Comparison of ENCODE assay signal across 1 cellular context in genomic region chr10:24716295-24716694, GRCh38.
TF ChIP-seq lines count a peak whose summit lies in the region.

No MANE protein-coding gene starts in this region.

TF ChIP-seq in GM23338, 12 proteins besides CTCF, POLR2A, EP300 and RAD21 (continued from another document):
- TF ChIP-seq, protein P1, sequence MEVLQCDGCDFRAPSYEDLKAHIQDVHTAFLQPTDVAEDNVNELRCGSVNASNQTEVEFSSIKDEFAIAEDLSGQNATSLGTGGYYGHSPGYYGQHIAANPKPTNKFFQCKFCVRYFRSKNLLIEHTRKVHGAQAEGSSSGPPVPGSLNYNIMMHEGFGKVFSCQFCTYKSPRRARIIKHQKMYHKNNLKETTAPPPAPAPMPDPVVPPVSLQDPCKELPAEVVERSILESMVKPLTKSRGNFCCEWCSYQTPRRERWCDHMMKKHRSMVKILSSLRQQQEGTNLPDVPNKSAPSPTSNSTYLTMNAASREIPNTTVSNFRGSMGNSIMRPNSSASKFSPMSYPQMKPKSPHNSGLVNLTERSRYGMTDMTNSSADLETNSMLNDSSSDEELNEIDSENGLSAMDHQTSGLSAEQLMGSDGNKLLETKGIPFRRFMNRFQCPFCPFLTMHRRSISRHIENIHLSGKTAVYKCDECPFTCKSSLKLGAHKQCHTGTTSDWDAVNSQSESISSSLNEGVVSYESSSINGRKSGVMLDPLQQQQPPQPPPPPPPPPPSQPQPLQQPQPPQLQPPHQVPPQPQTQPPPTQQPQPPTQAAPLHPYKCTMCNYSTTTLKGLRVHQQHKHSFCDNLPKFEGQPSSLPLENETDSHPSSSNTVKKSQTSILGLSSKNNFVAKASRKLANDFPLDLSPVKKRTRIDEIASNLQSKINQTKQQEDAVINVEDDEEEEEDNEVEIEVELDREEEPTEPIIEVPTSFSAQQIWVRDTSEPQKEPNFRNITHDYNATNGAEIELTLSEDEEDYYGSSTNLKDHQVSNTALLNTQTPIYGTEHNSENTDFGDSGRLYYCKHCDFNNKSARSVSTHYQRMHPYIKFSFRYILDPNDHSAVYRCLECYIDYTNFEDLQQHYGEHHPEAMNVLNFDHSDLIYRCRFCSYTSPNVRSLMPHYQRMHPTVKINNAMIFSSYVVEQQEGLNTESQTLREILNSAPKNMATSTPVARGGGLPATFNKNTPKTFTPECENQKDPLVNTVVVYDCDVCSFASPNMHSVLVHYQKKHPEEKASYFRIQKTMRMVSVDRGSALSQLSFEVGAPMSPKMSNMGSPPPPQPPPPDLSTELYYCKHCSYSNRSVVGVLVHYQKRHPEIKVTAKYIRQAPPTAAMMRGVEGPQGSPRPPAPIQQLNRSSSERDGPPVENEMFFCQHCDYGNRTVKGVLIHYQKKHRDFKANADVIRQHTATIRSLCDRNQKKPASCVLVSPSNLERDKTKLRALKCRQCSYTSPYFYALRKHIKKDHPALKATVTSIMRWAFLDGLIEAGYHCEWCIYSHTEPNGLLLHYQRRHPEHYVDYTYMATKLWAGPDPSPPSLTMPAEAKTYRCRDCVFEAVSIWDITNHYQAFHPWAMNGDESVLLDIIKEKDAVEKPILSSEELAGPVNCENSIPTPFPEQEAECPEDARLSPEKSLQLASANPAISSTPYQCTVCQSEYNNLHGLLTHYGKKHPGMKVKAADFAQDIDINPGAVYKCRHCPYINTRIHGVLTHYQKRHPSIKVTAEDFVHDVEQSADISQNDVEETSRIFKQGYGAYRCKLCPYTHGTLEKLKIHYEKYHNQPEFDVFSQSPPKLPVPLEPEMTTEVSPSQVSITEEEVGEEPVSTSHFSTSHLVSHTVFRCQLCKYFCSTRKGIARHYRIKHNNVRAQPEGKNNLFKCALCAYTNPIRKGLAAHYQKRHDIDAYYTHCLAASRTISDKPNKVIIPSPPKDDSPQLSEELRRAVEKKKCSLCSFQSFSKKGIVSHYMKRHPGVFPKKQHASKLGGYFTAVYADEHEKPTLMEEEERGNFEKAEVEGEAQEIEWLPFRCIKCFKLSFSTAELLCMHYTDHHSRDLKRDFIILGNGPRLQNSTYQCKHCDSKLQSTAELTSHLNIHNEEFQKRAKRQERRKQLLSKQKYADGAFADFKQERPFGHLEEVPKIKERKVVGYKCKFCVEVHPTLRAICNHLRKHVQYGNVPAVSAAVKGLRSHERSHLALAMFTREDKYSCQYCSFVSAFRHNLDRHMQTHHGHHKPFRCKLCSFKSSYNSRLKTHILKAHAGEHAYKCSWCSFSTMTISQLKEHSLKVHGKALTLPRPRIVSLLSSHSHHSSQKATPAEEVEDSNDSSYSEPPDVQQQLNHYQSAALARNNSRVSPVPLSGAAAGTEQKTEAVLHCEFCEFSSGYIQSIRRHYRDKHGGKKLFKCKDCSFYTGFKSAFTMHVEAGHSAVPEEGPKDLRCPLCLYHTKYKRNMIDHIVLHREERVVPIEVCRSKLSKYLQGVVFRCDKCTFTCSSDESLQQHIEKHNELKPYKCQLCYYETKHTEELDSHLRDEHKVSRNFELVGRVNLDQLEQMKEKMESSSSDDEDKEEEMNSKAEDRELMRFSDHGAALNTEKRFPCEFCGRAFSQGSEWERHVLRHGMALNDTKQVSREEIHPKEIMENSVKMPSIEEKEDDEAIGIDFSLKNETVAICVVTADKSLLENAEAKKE (CRISPR knock-in tag; IDR thresholded peaks at IDR 0.05): no peak
